Comparison of ENCODE assay signal across 7 cellular contexts in the genomic region with DNA sequence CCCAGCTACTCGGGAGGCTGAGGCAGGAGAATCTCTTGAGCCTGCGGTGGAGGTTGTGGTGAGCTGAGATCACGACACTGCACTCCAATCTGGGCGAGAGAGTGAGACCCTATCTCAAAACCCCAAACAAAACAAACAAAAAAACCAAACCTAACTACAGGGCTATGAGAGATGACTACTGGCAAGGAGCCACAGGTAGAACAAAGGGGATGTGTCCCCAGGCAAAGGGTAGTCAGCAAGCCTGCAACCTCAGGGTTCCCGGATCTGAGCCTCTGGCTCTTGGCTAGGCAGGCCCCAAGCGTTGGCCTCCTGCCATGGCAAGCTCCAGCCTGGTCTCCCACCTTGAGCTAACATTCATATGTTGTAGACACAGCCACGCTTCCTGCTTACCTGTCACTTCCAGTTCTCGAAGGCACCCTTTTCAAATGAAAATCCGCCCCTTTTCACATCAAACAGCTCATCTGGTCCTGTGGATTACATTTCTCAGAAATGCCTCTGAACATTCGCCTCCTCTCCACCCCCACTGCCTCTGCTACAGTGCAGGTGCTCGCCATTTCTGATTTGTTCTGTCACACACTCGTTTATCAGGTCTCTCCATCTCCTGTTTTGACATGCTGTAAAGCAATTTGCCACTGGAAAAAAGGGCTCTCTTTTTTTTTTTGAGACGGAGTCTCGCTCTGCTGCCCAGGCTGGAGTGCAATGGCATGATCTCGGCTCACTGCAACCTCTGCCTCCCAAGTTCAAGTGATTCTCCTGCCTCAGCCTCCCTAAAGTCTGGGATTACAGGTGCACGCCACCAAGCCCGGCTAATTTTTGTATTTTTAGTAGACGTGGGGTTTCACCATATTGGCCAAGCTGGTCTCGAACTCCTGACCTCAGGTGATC. TPM values are rescaled to one million over a fixed set of nuclear protein-coding genes. Genes with fewer than 3 reads are reported as not detected.
DNase-seq lines count a peak whose midpoint lies in the region; ATAC-seq lines count a peak whose summit lies in the region.

No MANE protein-coding gene starts in this region.

- no peak overlapping the region for H3K4me3 ChIP-seq in esophagus (ENCODE audit: low read depth in 1 of 2, low read length in 2 of 2)

- peaks cover 2 to 7% of the 10 kb centered on the region in 2 donors for H3K4me1 ChIP-seq in esophagus (ENCODE audit: control insufficient read depth in 2 of 2, insufficient read depth in 2 of 2, low read length in 1 of 2)

- DNase-seq in NCI-H2081 treated with DMSO at 0.1 percent for 48 hours (lab: John Stamatoyannopoulos, UW): peak; percentile 78
- DNase-seq in activated CD4-positive, alpha-beta T cell treated with anti-CD3 and anti-CD28 coated beads, Interleukin-2, amount 50 U/mL, for 1 hour: peak; percentile 62
- DNase-seq in stimulated activated CD4-positive, alpha-beta T cell treated with anti-CD3 and anti-CD28 coated beads, TNF-alpha, amount 100 ng/mL, for 24 hours (ENCODE audit: low read depth in 3 of 3): peak; percentile 36 to 64 (median 43)
- no peak for DNase-seq in pons (ENCODE audit: low spot score)

- no peaks in the 10 kb centered on the region for H3K9me3 ChIP-seq in esophagus (ENCODE audit: control insufficient read depth in 2 of 2, insufficient read depth in 1 of 2, low read depth in 1 of 2, low read length in 1 of 2)

- WGBS in esophagus, 2 donors: 54 to 55% methylated on average over 19 of the region's 19 CpGs

- no peaks in the 10 kb centered on the region for H3K36me3 ChIP-seq in esophagus (ENCODE audit: control insufficient read depth in 2 of 2, insufficient read depth in 2 of 2, low read length in 1 of 2)

- peak overlapping the region; percentile 35 to 82 for H3K27ac ChIP-seq in esophagus (ENCODE audit: low read depth in 2 of 2, low read length in 1 of 2)

- no peaks in the 10 kb centered on the region for H3K27me3 ChIP-seq in esophagus (ENCODE audit: control insufficient read depth in 1 of 2, insufficient read depth in 2 of 2, low read length in 2 of 2)

- ATAC-seq in HG02678 (IDR thresholded peaks at IDR 0.05; ENCODE audit: unreplicated experiment) (no peak), GM18867 (IDR thresholded peaks at IDR 0.05; ENCODE audit: unreplicated experiment) (no peak)

RNA-seq across cellular contexts. Expression of a gene that starts 13.1 kb away (rescaled TPM):
- polyA plus RNA-seq in esophagus: 100 to 1,000 TPM in 1 of 2 donors, 10 to 100 TPM in 1; 57.2 to 155 TPM
